ENCODE assay signal across 5 cellular contexts in genomic region chr7:45807832-45808231, GRCh38.
DNase-seq lines count a peak whose midpoint lies in the region; ATAC-seq and TF ChIP-seq lines count a peak whose summit lies in the region.
"Not testable (repeated sequence)": the region's sequence is repeated elsewhere in the genome, so short reads cannot be mapped to it uniquely, and the experiment has no call there.

No MANE protein-coding gene starts in this region.

- not testable (repeated sequence) for H3K9ac ChIP-seq in GM23248; endodermal cell (ENCODE audit: extremely low read depth, low read length, poor library complexity, severe bottlenecking)

- H3K4me1 Mint-ChIP-seq in endodermal cell = not testable (repeated sequence)

- 24% methylated on average over 2 of the region's 2 CpGs; no CpG with 5 or more reads in 1 of the 2 experiments for WGBS in GM23248 (ENCODE audit: low coverage in 1 of 2, low lambda C conversion rate in 2 of 2, missing lambda C conversion rate in 2 of 2), 2 experiments
- WGBS in endodermal cell (ENCODE audit: insufficient coverage in 1 of 2, insufficient read length in 1 of 2), 2 experiments = no CpG with 5 or more reads among the region's 2 CpGs
- WGBS in psoas muscle, 3 donors = no CpG with 5 or more reads among the region's 2 CpGs

- not testable (repeated sequence) for DNase-seq in GM23248; cardiac fibroblast (ENCODE audit: low read depth in 2 of 2); endodermal cell
- DNase-seq in MG63 = peak; percentile 33
- DNase-seq in psoas muscle = peak; percentile 28 to 68

- not testable (repeated sequence) for H3F3A ChIP-seq in GM23248 (ENCODE audit: insufficient read depth)

- H3K27ac Mint-ChIP-seq in endodermal cell = not testable (repeated sequence)

- H3K4me2 ChIP-seq in GM23248 (ENCODE audit: unreplicated experiment) = not testable (repeated sequence)

- not testable (repeated sequence) for H3K4me1 ChIP-seq in GM23248 (ENCODE audit: insufficient read depth); endodermal cell (ENCODE audit: control insufficient read depth, insufficient read depth, low read length); psoas muscle

- H3K36me3 ChIP-seq in GM23248 (ENCODE audit: low read depth); MG63; endodermal cell (ENCODE audit: control insufficient read depth, insufficient read depth, low read length); psoas muscle (ENCODE audit: insufficient read depth in 1 of 2, low read depth in 1 of 2): not testable (repeated sequence)

- H4K20me1 ChIP-seq in GM23248 (ENCODE audit: insufficient read depth) = not testable (repeated sequence)

- not testable (repeated sequence) for H3K27me3 ChIP-seq in GM23248 (replicated peaks; ENCODE audit: insufficient read depth); MG63; endodermal cell (ENCODE audit: control insufficient read depth, insufficient read depth, low read length, poor library complexity, severe bottlenecking); psoas muscle (ENCODE audit: insufficient read depth in 3 of 3, low read length in 2 of 3)

- TF ChIP-seq CTCF in cardiac fibroblast (IDR thresholded peaks at IDR 0.05; ENCODE audit: low read depth, low read length) (peak; percentile 6), endodermal cell (conservative IDR thresholded peaks at IDR 0.05) (peak; percentile 52)
- TF ChIP-seq CTCF in psoas muscle (IDR thresholded peaks at IDR 0.05) = not testable (repeated sequence)

- not testable (repeated sequence) for H3K9me3 Mint-ChIP-seq in endodermal cell

- H3K9me2 ChIP-seq in GM23248 (ENCODE audit: insufficient read depth) = not testable (repeated sequence)

- not testable (repeated sequence) for H3K36me3 Mint-ChIP-seq in endodermal cell (ENCODE audit: low read depth)

- not testable (repeated sequence) for H3K4me3 ChIP-seq in GM23248; MG63; cardiac fibroblast (replicated peaks in 1 of 2; ENCODE audit: low read depth in 2 of 2, low read length in 2 of 2); endodermal cell (ENCODE audit: low read length); psoas muscle

- H3K27ac ChIP-seq in GM23248 = peak overlapping the region; percentile 33; the same call in 1 of the 2 replicates
- not testable (repeated sequence) for H3K27ac ChIP-seq in endodermal cell (ENCODE audit: low read depth, low read length); psoas muscle

- not testable (repeated sequence) for ATAC-seq in psoas muscle

- intact Hi-C loops in psoas muscle (cut with DNase I) = not testable (repeated sequence)

- H2AFZ ChIP-seq in GM23248 = not testable (repeated sequence)

- H3K4me3 Mint-ChIP-seq in endodermal cell = not testable (repeated sequence)

- not testable (repeated sequence) for H3K79me2 ChIP-seq in GM23248 (ENCODE audit: insufficient read depth)

- not testable (repeated sequence) for H3K9me3 ChIP-seq in GM23248 (ENCODE audit: low read depth); MG63; endodermal cell (ENCODE audit: control insufficient read depth, low read length); psoas muscle

- H3K27me3 Mint-ChIP-seq in endodermal cell (ENCODE audit: insufficient read depth) = not testable (repeated sequence)

- in situ Hi-C loops in GM23248 (cut with MboI) = not testable (repeated sequence)
